ENCODE assay signal across 26 cellular contexts in genomic region chr7:92750440-92750839, GRCh38.
DNase-seq lines count a peak whose midpoint lies in the region; ATAC-seq and TF ChIP-seq lines count a peak whose summit lies in the region.
"Had no signal": no experiment of that assay in that cellular context is flagged by ENCODE, and none has a peak within 500 bp of the region (broad histone marks: within the 10 kb centered on the region; RNA-seq: fewer than 3 reads in every experiment).

No MANE protein-coding gene starts in this region.

- H3K27ac Mint-ChIP-seq in activated T-cell treated with anti-CD3 and anti-CD28 coated beads, Interleukin-2, amount 50 U/mL, for 72 hours = peak overlapping the region; percentile 82
- H3K27ac Mint-ChIP-seq in stimulated activated effector memory CD8-positive, alpha-beta T cell treated with anti-CD3 and anti-CD28 coated beads, Interleukin-12 subunit alpha, Interleukin-12 subunit beta, amount 100 ng/mL, for 72 hours = peak overlapping the region; percentile 63
- H3K27ac Mint-ChIP-seq: activated CD8-positive, alpha-beta T cell treated with anti-CD3 and anti-CD28 coated beads for 36 hours; activated naive CD8-positive, alpha-beta T cell treated with anti-CD3 and anti-CD28 coated beads for 36 hours had no signal

- no peaks in the 10 kb centered on the region for H3K27me3 Mint-ChIP-seq in activated T-cell treated with anti-CD3 and anti-CD28 coated beads, Interleukin-2, amount 50 U/mL, for 72 hours (ENCODE audit: low read depth)
- H3K27me3 Mint-ChIP-seq: activated CD8-positive, alpha-beta T cell treated with anti-CD3 and anti-CD28 coated beads for 36 hours; activated naive CD8-positive, alpha-beta T cell treated with anti-CD3 and anti-CD28 coated beads for 36 hours; natural killer cell treated with Interleukin-12 subunit alpha and Interleukin-12 subunit beta and Interleukin-15 and Interleukin-18, amount 100 ng/mL, for 72 hours had no signal

- no peaks in the 10 kb centered on the region for H4K20me1 ChIP-seq in PC-3 (ENCODE audit: low read length)
- H4K20me1 ChIP-seq in fibroblast of lung (ENCODE audit: control insufficient read depth, extremely low read depth, insufficient read depth, low read length) = no peaks in the 10 kb centered on the region

- H3K4me3 ChIP-seq in PC-3 (ENCODE audit: low read length) (no peak overlapping the region), fibroblast of lung (replicated peaks in 1 of 4; ENCODE audit: control extremely low read depth in 1 of 4, insufficient read depth in 1 of 4, low read depth in 3 of 4, low read length in 4 of 4) (no peak overlapping the region)
- H3K4me3 ChIP-seq: body of pancreas, coronary artery, gastroesophageal sphincter, skin epidermis, upper lobe of right lung had no signal

- 0 out of 2 replicates have a peak, but pooled peaks cover 5% of the 10 kb centered on the region for H3K36me3 ChIP-seq in PC-3 (ENCODE audit: low read depth, low read length)
- H3K36me3 ChIP-seq in fibroblast of lung (ENCODE audit: control insufficient read depth, insufficient read depth, low read length) = no peaks in the 10 kb centered on the region
- H3K36me3 ChIP-seq: gastroesophageal sphincter, upper lobe of right lung, WERI-Rb-1 had no signal

- peak overlapping the region in 1 of 2 donors; percentile 55 for H3K4me3 Mint-ChIP-seq in activated T-cell treated with anti-CD3 and anti-CD28 coated beads, Interleukin-2, amount 50 U/mL, for 72 hours
- no peak overlapping the region for H3K4me3 Mint-ChIP-seq in stimulated activated effector memory CD8-positive, alpha-beta T cell treated with anti-CD3 and anti-CD28 coated beads, Interleukin-12 subunit alpha, Interleukin-12 subunit beta, amount 100 ng/mL, for 72 hours
- H3K4me3 Mint-ChIP-seq: activated CD8-positive, alpha-beta T cell treated with anti-CD3 and anti-CD28 coated beads for 36 hours; activated naive CD8-positive, alpha-beta T cell treated with anti-CD3 and anti-CD28 coated beads for 36 hours; CD14-positive monocyte had no signal

- BruUV-seq in PC-3 (replicated peaks; lab: Mats Ljungman, UMichigan) = no TSS peak

- intact Hi-C loops in PC-3 (cut with micrococcal nuclease) = no loop called here

- peaks cover 94% of the 10 kb centered on the region for H3K4me1 Mint-ChIP-seq in activated T-cell treated with anti-CD3 and anti-CD28 coated beads, Interleukin-2, amount 50 U/mL, for 72 hours (ENCODE audit: low read depth)
- peaks cover 75% of the 10 kb centered on the region for H3K4me1 Mint-ChIP-seq in stimulated activated effector memory CD8-positive, alpha-beta T cell treated with anti-CD3 and anti-CD28 coated beads, Interleukin-12 subunit alpha, Interleukin-12 subunit beta, amount 100 ng/mL, for 72 hours

- CTCF ChIA-PET in PC-3 (lab: Charles Lee) = no interaction called here

- H3F3A ChIP-seq in PC-3 (ENCODE audit: low read length, unreplicated experiment) = no peaks in the 10 kb centered on the region

- DNase-seq in activated T-cell treated with anti-CD3 and anti-CD28 coated beads, Interleukin-2, amount 50 U/mL, for 72 hours = no peak
- no peak for DNase-seq in activated T-cell treated with anti-CD3 and anti-CD28 coated beads for 4 hours
- DNase-seq in PC-3 = peak; percentile 51
- DNase-seq in fibroblast of lung (ENCODE audit: low read depth in 2 of 2) = peak; percentile 51 to 63
- DNase-seq in stimulated activated effector memory CD8-positive, alpha-beta T cell treated with anti-CD3 and anti-CD28 coated beads, Interleukin-12 subunit alpha, Interleukin-12 subunit beta, amount 100 ng/mL, for 72 hours (ENCODE audit: low spot score in 2 of 2) = no peak
- no peak for DNase-seq in HT-29 (ENCODE audit: low spot score)
- DNase-seq in COLO829 (ENCODE audit: low spot score) = no peak
- DNase-seq: activated CD8-positive, alpha-beta T cell treated with anti-CD3 and anti-CD28 coated beads for 36 hours; activated naive CD8-positive, alpha-beta T cell treated with anti-CD3 and anti-CD28 coated beads for 36 hours; activated T-cell treated with anti-CD3 and anti-CD28 coated beads, Interleukin-2, amount 50 U/mL, for 48 hours; body of pancreas; DMS79; left cardiac atrium; NCI-H1436; NCI-H82; posterior cingulate gyrus; stimulated activated CD4-positive, alpha-beta T cell treated with anti-CD3 and anti-CD28 coated beads, Interleukin-4, amount 100 ng/mL, for 24 hours; T-helper 2 cell; upper lobe of right lung; WERI-Rb-1 had no signal

- H3K27ac ChIP-seq in PC-3 (ENCODE audit: low read length) (peak overlapping the region; percentile 51), fibroblast of lung (ENCODE audit: insufficient read depth, low read length) (peak overlapping the region; percentile 61)
- H3K27ac ChIP-seq: body of pancreas, coronary artery, gastroesophageal sphincter, skin epidermis, upper lobe of right lung, WERI-Rb-1 had no signal

- H3K79me2 ChIP-seq in PC-3 (ENCODE audit: low read length) (peaks cover 53% of the 10 kb centered on the region), fibroblast of lung (ENCODE audit: control insufficient read depth, insufficient read depth, low read length) (peaks cover 40% of the 10 kb centered on the region)

- no peak overlapping the region; the same call in 1 of the 2 replicates for H3K9ac ChIP-seq in PC-3 (ENCODE audit: low read length)
- no peak overlapping the region for H3K9ac ChIP-seq in fibroblast of lung (ENCODE audit: insufficient read depth, low read length)

- H3K4me1 ChIP-seq in PC-3 (ENCODE audit: insufficient read depth, low read length) (peaks cover 63% of the 10 kb centered on the region), fibroblast of lung (ENCODE audit: control insufficient read depth, extremely low read depth, insufficient read depth, low read length) (peaks cover 17% of the 10 kb centered on the region)
- H3K4me1 ChIP-seq: upper lobe of right lung had no signal

- POLR2A ChIA-PET in PC-3 (lab: Charles Lee; ENCODE audit: unreplicated experiment) = no interaction called here

- H3K4me2 ChIP-seq in PC-3 (ENCODE audit: low read length) (no peak overlapping the region), fibroblast of lung (ENCODE audit: extremely low read depth, insufficient read depth, low read length) (no peak overlapping the region)

- H3K9me3 ChIP-seq in PC-3 (ENCODE audit: low read length) = no peaks in the 10 kb centered on the region
- no peaks in the 10 kb centered on the region for H3K9me3 ChIP-seq in fibroblast of lung (ENCODE audit: control insufficient read depth, insufficient read depth, low read depth, low read length)
- H3K9me3 ChIP-seq: body of pancreas, gastroesophageal sphincter, upper lobe of right lung had no signal

- peaks cover 8 to 51% of the 10 kb centered on the region in 2 donors for H3K36me3 Mint-ChIP-seq in activated T-cell treated with anti-CD3 and anti-CD28 coated beads, Interleukin-2, amount 50 U/mL, for 72 hours (ENCODE audit: insufficient read depth in 2 of 2)
- peaks cover 68% of the 10 kb centered on the region for H3K36me3 Mint-ChIP-seq in stimulated activated effector memory CD8-positive, alpha-beta T cell treated with anti-CD3 and anti-CD28 coated beads, Interleukin-12 subunit alpha, Interleukin-12 subunit beta, amount 100 ng/mL, for 72 hours

- H3K9me3 Mint-ChIP-seq in activated T-cell treated with anti-CD3 and anti-CD28 coated beads, Interleukin-2, amount 50 U/mL, for 72 hours = peaks cover 0 to 2% of the 10 kb centered on the region in 2 donors
- H3K9me3 Mint-ChIP-seq in stimulated activated effector memory CD8-positive, alpha-beta T cell treated with anti-CD3 and anti-CD28 coated beads, Interleukin-12 subunit alpha, Interleukin-12 subunit beta, amount 100 ng/mL, for 72 hours = no peaks in the 10 kb centered on the region
- H3K9me3 Mint-ChIP-seq: activated CD8-positive, alpha-beta T cell treated with anti-CD3 and anti-CD28 coated beads for 36 hours; activated naive CD8-positive, alpha-beta T cell treated with anti-CD3 and anti-CD28 coated beads for 36 hours; CD14-positive monocyte; natural killer cell treated with Interleukin-12 subunit alpha and Interleukin-12 subunit beta and Interleukin-15 and Interleukin-18, amount 100 ng/mL, for 72 hours had no signal

- no peak overlapping the region for H2AFZ ChIP-seq in PC-3 (ENCODE audit: low read length)
- H2AFZ ChIP-seq in fibroblast of lung (ENCODE audit: low read length) = no peak overlapping the region

- no peak for TF ChIP-seq CTCF in PC-3 (conservative IDR thresholded peaks at IDR 0.05; ENCODE audit: low read depth, low read length)
- no peak for TF ChIP-seq CTCF in fibroblast of lung (conservative IDR thresholded peaks at IDR 0.05 in 1 of 2, IDR thresholded peaks at IDR 0.05 in 1 of 2; ENCODE audit: low read depth in 1 of 2, low read length in 2 of 2)

- H3K27me3 ChIP-seq in PC-3 (ENCODE audit: low read length) (no peaks in the 10 kb centered on the region), fibroblast of lung (ENCODE audit: control insufficient read depth, insufficient read depth, low read length) (no peaks in the 10 kb centered on the region)
- H3K27me3 ChIP-seq: body of pancreas, gastroesophageal sphincter, upper lobe of right lung had no signal

- no peak for ATAC-seq in activated T-cell treated with anti-CD3 and anti-CD28 coated beads, Interleukin-2, amount 50 U/mL, for 72 hours (replicated peaks in 1 of 2)
- ATAC-seq in PC-3 = no peak
- no peak for ATAC-seq in stimulated activated effector memory CD8-positive, alpha-beta T cell treated with anti-CD3 and anti-CD28 coated beads, Interleukin-12 subunit alpha, Interleukin-12 subunit beta, amount 100 ng/mL, for 72 hours
- ATAC-seq in HG02678 (IDR thresholded peaks at IDR 0.05; ENCODE audit: unreplicated experiment) = no peak
- ATAC-seq: activated CD8-positive, alpha-beta T cell treated with anti-CD3 and anti-CD28 coated beads for 36 hours; body of pancreas; gastroesophageal sphincter; left cardiac atrium; natural killer cell treated with Interleukin-12 subunit alpha and Interleukin-12 subunit beta and Interleukin-15 and Interleukin-18, amount 100 ng/mL, for 72 hours; upper lobe of right lung had no signal

- no peaks in the 10 kb centered on the region for H3K9me2 ChIP-seq in PC-3 (replicated peaks; ENCODE audit: low read length)

Comparison
In these comparisons a context has a peak if more than half of its experiments do, and no peak if none do; other contexts are left out.
1. DNase-seq: peak in PC-3 (single experiment) and fibroblast of lung (2 of 2); none in activated T-cell treated with anti-CD3 and anti-CD28 coated beads, Interleukin-2, amount 50 U/mL, for 72 hours (0 of 2), activated T-cell treated with anti-CD3 and anti-CD28 coated beads for 4 hours (single experiment), stimulated activated effector memory CD8-positive, alpha-beta T cell treated with anti-CD3 and anti-CD28 coated beads, Interleukin-12 subunit alpha, Interleukin-12 subunit beta, amount 100 ng/mL, for 72 hours (0 of 2), HT-29 (single experiment) and COLO829 (single experiment).